1 cellular context compared by ENCODE assay signal in the genomic region with DNA sequence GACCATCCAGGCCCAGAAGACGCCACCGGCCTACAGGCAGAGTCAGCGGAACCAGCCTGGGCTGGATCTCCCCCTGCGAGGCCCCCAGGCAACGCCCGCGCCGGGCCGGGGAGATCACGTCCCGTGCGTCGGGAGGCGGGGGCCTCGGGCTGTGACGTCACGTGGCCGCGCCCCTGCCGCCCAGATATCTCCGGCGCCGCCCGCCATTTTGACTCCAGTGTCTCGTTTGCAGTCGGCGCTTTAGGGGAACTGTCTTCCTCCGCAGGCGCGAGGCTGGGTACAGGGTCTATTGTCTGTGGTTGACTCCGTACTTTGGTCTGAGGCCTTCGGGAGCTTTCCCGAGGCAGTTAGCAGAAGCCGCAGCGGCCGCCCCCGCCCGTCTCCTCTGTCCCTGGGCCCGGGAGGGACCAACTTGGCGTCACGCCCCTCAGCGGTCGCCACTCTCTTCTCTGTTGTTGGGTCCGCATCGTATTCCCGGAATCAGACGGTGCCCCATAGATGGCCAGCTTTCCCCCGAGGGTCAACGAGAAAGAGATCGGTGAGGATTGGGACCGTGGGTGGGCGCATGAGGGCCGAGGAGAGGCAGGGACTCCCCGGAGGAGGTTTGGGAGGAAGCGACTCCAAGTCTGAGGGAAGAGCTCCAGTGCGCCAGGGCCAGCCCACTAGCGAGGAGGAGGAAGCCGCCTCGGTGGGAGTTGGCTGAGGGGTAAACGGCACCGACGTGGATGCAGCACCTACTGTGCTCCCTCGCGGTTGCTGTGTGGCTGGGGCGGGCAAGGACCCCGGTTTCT.
A peak's percentile ranks its signal among the peaks of the same experiment; 100 is the strongest.
TF ChIP-seq lines count a peak whose summit lies in the region.

A gene with protein sequence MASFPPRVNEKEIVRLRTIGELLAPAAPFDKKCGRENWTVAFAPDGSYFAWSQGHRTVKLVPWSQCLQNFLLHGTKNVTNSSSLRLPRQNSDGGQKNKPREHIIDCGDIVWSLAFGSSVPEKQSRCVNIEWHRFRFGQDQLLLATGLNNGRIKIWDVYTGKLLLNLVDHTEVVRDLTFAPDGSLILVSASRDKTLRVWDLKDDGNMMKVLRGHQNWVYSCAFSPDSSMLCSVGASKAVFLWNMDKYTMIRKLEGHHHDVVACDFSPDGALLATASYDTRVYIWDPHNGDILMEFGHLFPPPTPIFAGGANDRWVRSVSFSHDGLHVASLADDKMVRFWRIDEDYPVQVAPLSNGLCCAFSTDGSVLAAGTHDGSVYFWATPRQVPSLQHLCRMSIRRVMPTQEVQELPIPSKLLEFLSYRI (plus strand): TSS at position 217 of the 791 bp plus-strand sequence. CDS start 282 bp downstream, at position 499.

TF ChIP-seq in K562, 482 proteins besides CTCF, POLR2A, EP300 and RAD21 (continued from another document and continues in another):
- TF ChIP-seq, protein P1, sequence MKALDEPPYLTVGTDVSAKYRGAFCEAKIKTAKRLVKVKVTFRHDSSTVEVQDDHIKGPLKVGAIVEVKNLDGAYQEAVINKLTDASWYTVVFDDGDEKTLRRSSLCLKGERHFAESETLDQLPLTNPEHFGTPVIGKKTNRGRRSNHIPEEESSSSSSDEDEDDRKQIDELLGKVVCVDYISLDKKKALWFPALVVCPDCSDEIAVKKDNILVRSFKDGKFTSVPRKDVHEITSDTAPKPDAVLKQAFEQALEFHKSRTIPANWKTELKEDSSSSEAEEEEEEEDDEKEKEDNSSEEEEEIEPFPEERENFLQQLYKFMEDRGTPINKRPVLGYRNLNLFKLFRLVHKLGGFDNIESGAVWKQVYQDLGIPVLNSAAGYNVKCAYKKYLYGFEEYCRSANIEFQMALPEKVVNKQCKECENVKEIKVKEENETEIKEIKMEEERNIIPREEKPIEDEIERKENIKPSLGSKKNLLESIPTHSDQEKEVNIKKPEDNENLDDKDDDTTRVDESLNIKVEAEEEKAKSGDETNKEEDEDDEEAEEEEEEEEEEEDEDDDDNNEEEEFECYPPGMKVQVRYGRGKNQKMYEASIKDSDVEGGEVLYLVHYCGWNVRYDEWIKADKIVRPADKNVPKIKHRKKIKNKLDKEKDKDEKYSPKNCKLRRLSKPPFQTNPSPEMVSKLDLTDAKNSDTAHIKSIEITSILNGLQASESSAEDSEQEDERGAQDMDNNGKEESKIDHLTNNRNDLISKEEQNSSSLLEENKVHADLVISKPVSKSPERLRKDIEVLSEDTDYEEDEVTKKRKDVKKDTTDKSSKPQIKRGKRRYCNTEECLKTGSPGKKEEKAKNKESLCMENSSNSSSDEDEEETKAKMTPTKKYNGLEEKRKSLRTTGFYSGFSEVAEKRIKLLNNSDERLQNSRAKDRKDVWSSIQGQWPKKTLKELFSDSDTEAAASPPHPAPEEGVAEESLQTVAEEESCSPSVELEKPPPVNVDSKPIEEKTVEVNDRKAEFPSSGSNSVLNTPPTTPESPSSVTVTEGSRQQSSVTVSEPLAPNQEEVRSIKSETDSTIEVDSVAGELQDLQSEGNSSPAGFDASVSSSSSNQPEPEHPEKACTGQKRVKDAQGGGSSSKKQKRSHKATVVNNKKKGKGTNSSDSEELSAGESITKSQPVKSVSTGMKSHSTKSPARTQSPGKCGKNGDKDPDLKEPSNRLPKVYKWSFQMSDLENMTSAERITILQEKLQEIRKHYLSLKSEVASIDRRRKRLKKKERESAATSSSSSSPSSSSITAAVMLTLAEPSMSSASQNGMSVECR (CRISPR knock-in tag; IDR thresholded peaks at IDR 0.05), result 0 out of 2 replicates have a peak, but pooled peaks have one; percentile 37
- peak; percentile 54; the same call in 1 of the 2 replicates for TF ChIP-seq ETV5 (CRISPR knock-in tag; IDR thresholded peaks at IDR 0.05; ENCODE audit: low read depth)
- TF ChIP-seq, protein P2, sequence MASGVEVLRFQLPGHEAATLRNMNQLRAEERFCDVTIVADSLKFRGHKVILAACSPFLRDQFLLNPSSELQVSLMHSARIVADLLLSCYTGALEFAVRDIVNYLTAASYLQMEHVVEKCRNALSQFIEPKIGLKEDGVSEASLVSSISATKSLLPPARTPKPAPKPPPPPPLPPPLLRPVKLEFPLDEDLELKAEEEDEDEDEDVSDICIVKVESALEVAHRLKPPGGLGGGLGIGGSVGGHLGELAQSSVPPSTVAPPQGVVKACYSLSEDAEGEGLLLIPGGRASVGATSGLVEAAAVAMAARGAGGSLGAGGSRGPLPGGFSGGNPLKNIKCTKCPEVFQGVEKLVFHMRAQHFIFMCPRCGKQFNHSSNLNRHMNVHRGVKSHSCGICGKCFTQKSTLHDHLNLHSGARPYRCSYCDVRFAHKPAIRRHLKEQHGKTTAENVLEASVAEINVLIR (CRISPR knock-in tag; IDR thresholded peaks at IDR 0.05), result peak; percentile 91
- no peak for TF ChIP-seq ZNF41 (CRISPR knock-in tag; conservative IDR thresholded peaks at IDR 0.05)
- peak; percentile 89 for TF ChIP-seq EGR1 (conservative IDR thresholded peaks at IDR 0.05)
- TF ChIP-seq NEUROD1 (IDR thresholded peaks at IDR 0.05; ENCODE audit: borderline replicate concordance, low read depth, low read length, partially characterized antibody), result peak; percentile 61
- peak; percentile 99 for TF ChIP-seq POLR2B (IDR thresholded peaks at IDR 0.05; ENCODE audit: low read depth, partially characterized antibody)
- peak; percentile 87; the same call in 1 of the 2 replicates for TF ChIP-seq GTF2F1 (IDR thresholded peaks at IDR 0.05; ENCODE audit: low read depth, low read length)
- TF ChIP-seq CSDE1 (IDR thresholded peaks at IDR 0.05), result peak in 1 of 2 experiments; percentile 63; a peak in 1 of 4 replicates
- peak; percentile 77; the same call in 1 of the 2 replicates for TF ChIP-seq GATAD2A (IDR thresholded peaks at IDR 0.05)
- peak; percentile 100 for TF ChIP-seq RBFOX2 (IDR thresholded peaks at IDR 0.05; ENCODE audit: low read depth, low read length)
- TF ChIP-seq NELFE (IDR thresholded peaks at IDR 0.05; ENCODE audit: insufficient read depth, insufficient read length), result no peak
- peak; percentile 44 for TF ChIP-seq RBBP5 (IDR thresholded peaks at IDR 0.05; ENCODE audit: borderline replicate concordance, insufficient read depth, low read length, poor library complexity, severe bottlenecking)
- TF ChIP-seq, protein P3, sequence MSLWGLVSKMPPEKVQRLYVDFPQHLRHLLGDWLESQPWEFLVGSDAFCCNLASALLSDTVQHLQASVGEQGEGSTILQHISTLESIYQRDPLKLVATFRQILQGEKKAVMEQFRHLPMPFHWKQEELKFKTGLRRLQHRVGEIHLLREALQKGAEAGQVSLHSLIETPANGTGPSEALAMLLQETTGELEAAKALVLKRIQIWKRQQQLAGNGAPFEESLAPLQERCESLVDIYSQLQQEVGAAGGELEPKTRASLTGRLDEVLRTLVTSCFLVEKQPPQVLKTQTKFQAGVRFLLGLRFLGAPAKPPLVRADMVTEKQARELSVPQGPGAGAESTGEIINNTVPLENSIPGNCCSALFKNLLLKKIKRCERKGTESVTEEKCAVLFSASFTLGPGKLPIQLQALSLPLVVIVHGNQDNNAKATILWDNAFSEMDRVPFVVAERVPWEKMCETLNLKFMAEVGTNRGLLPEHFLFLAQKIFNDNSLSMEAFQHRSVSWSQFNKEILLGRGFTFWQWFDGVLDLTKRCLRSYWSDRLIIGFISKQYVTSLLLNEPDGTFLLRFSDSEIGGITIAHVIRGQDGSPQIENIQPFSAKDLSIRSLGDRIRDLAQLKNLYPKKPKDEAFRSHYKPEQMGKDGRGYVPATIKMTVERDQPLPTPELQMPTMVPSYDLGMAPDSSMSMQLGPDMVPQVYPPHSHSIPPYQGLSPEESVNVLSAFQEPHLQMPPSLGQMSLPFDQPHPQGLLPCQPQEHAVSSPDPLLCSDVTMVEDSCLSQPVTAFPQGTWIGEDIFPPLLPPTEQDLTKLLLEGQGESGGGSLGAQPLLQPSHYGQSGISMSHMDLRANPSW (CRISPR knock-in tag; IDR thresholded peaks at IDR 0.05), result peak; percentile 43; the same call in 1 of the 2 replicates
- peak; percentile 45; the same call in 1 of the 2 replicates for TF ChIP-seq JUN (IDR thresholded peaks at IDR 0.05; ENCODE audit: borderline replicate concordance, low read depth, low read length)
- no peak for TF ChIP-seq JUN (CRISPR knock-in tag; IDR thresholded peaks at IDR 0.05; ENCODE audit: borderline replicate concordance)
- TF ChIP-seq C11orf30 (IDR thresholded peaks at IDR 0.05; ENCODE audit: low read depth), result peak; percentile 53; the same call in 1 of the 2 replicates
- TF ChIP-seq HMGN3 (IDR thresholded peaks at IDR 0.05; ENCODE audit: borderline replicate concordance, extremely low read depth, insufficient read length, low read depth, low read length), result peak; percentile 90
- TF ChIP-seq HLTF (IDR thresholded peaks at IDR 0.05), result 0 out of 2 replicates have a peak, but pooled peaks have one; percentile 61
- TF ChIP-seq, protein P4, sequence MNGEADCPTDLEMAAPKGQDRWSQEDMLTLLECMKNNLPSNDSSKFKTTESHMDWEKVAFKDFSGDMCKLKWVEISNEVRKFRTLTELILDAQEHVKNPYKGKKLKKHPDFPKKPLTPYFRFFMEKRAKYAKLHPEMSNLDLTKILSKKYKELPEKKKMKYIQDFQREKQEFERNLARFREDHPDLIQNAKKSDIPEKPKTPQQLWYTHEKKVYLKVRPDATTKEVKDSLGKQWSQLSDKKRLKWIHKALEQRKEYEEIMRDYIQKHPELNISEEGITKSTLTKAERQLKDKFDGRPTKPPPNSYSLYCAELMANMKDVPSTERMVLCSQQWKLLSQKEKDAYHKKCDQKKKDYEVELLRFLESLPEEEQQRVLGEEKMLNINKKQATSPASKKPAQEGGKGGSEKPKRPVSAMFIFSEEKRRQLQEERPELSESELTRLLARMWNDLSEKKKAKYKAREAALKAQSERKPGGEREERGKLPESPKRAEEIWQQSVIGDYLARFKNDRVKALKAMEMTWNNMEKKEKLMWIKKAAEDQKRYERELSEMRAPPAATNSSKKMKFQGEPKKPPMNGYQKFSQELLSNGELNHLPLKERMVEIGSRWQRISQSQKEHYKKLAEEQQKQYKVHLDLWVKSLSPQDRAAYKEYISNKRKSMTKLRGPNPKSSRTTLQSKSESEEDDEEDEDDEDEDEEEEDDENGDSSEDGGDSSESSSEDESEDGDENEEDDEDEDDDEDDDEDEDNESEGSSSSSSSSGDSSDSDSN (IDR thresholded peaks at IDR 0.05; ENCODE audit: borderline replicate concordance in 1 of 2, low read depth in 2 of 2, low read length in 2 of 2), result peak; percentile 70 to 74; a peak in 3 of 4 replicates
- 0 out of 2 replicates have a peak, but pooled peaks have one; percentile 21 for TF ChIP-seq ZNF143 (CRISPR knock-in tag; IDR thresholded peaks at IDR 0.05)
- no peak for TF ChIP-seq SMAD2 (IDR thresholded peaks at IDR 0.05; ENCODE audit: low read depth, low read length)
- no peak for TF ChIP-seq EZH2 (IDR thresholded peaks at IDR 0.05; ENCODE audit: borderline replicate concordance, low read depth, low read length)
- peak; percentile 88 for TF ChIP-seq MTA3 (IDR thresholded peaks at IDR 0.05; ENCODE audit: borderline replicate concordance)
- TF ChIP-seq FUS (optimal IDR thresholded peaks at IDR 0.05; ENCODE audit: low read depth, low read length), result no peak
- TF ChIP-seq ZNF76 (CRISPR knock-in tag; IDR thresholded peaks at IDR 0.05; ENCODE audit: borderline replicate concordance), result no peak
- peak; percentile 78; the same call in 1 of the 2 replicates for TF ChIP-seq KLF6 (CRISPR knock-in tag; IDR thresholded peaks at IDR 0.05; ENCODE audit: borderline replicate concordance)
- peak; percentile 85 for TF ChIP-seq RB1 (IDR thresholded peaks at IDR 0.05; ENCODE audit: low read depth)
- TF ChIP-seq SIN3B (IDR thresholded peaks at IDR 0.05; ENCODE audit: low read depth), result peak; percentile 19; the same call in 1 of the 2 replicates
- TF ChIP-seq, protein P5, sequence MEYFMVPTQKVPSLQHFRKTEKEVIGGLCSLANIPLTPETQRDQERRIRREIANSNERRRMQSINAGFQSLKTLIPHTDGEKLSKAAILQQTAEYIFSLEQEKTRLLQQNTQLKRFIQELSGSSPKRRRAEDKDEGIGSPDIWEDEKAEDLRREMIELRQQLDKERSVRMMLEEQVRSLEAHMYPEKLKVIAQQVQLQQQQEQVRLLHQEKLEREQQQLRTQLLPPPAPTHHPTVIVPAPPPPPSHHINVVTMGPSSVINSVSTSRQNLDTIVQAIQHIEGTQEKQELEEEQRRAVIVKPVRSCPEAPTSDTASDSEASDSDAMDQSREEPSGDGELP (CRISPR knock-in tag; IDR thresholded peaks at IDR 0.05; ENCODE audit: borderline replicate concordance), result peak; percentile 45; the same call in 1 of the 2 replicates
- TF ChIP-seq, protein P6, sequence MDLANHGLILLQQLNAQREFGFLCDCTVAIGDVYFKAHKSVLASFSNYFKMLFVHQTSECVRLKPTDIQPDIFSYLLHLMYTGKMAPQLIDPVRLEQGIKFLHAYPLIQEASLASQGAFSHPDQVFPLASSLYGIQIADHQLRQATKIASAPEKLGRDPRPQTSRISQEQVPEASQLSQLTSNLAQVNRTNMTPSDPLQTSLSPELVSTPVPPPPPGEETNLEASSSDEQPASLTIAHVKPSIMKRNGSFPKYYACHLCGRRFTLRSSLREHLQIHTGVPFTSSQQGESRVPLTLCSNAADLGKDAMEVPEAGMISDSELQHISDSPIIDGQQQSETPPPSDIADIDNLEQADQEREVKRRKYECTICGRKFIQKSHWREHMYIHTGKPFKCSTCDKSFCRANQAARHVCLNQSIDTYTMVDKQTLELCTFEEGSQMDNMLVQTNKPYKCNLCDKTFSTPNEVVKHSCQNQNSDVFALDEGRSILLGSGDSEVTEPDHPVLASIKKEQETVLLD (IDR thresholded peaks at IDR 0.05), result peak; percentile 32; the same call in 1 of the 2 replicates
- TF ChIP-seq PRPF4 (IDR thresholded peaks at IDR 0.05; ENCODE audit: insufficient read depth, low read depth, low read length, poor library complexity, severe bottlenecking), result peak; percentile 46
- TF ChIP-seq FOXJ3 (CRISPR knock-in tag; IDR thresholded peaks at IDR 0.05), result no peak
